In genomic region chr5:5421149-5421960, GRCh38 we compare ENCODE assay signal across 8 cellular contexts. TPM values are rescaled to one million over a fixed set of nuclear protein-coding genes. Genes with fewer than 3 reads are reported as not detected.
DNase-seq lines count a peak whose midpoint lies in the region; ATAC-seq and TF ChIP-seq lines count a peak whose summit lies in the region.

No MANE protein-coding gene starts in this region.

- no peak for TF ChIP-seq EP300 in tibial nerve (IDR thresholded peaks at IDR 0.05)

- no peaks in the 10 kb centered on the region for H3K9me3 Mint-ChIP-seq in memory B cell

- dilution Hi-C loops in mammary epithelial cell (cut with HindIII; ENCODE audit: low sequenced_read_pairs): no loop called here

- H3K27ac ChIP-seq in mammary epithelial cell (ENCODE audit: insufficient read depth, low read depth, low read length): peak overlapping the region; percentile 85
- H3K27ac ChIP-seq in tibial nerve: peak overlapping the region; percentile 93 to 98 (median 98)

- 3% methylated on average over 21 of the region's 24 CpGs for WGBS in mammary epithelial cell (ENCODE audit: low coverage, missing lambda C conversion rate)
- WGBS in tibial nerve, 2 donors: 20 to 24% methylated on average over 24 of the region's 24 CpGs

- peak overlapping the region; percentile 92 for H2AFZ ChIP-seq in mammary epithelial cell (ENCODE audit: low read depth, low read length)

- peak overlapping the region; percentile 74 for H3K9ac ChIP-seq in mammary epithelial cell (ENCODE audit: insufficient read depth, low read length)

- H3K4me1 ChIP-seq in mammary epithelial cell (ENCODE audit: insufficient read depth, low read length): peaks cover 23% of the 10 kb centered on the region
- H3K4me1 ChIP-seq in tibial nerve: peaks cover 0 to 59% (median 33%) of the 10 kb centered on the region in 4 donors

- TSS peak; percentile 69 for BruUV-seq in mammary epithelial cell (replicated peaks; lab: Mats Ljungman, UMichigan)

- in situ Hi-C loops in mammary epithelial cell (cut with MboI; ENCODE audit: low sequenced_read_pairs in 2 of 2): loop anchor here in 1 of 2 donors (25.0 kb wide), 1 partner anchor 534 kb away; no protein-coding TSS in a partner anchor

- intact Hi-C loops in mammary epithelial cell (cut with micrococcal nuclease): loop anchor here (5.0 kb wide), 1 partner anchor 79 kb away; no protein-coding TSS in a partner anchor

- H3K4me3 ChIP-seq in GM12864 (ENCODE audit: low read depth, low read length) (peak overlapping the region; percentile 92), mammary epithelial cell (replicated peaks in 1 of 3; ENCODE audit: insufficient read depth in 1 of 3, low read depth in 2 of 3, low read length in 3 of 3) (peak overlapping the region; percentile 68 to 87 (median 72)), tibial nerve (peak overlapping the region; percentile 81 to 100 (median 90))

- H3K27me3 ChIP-seq in mammary epithelial cell (ENCODE audit: insufficient read depth, low read length) (no peaks in the 10 kb centered on the region), tibial nerve (no peaks in the 10 kb centered on the region)

- TF ChIP-seq CTCF in GM12864 (IDR thresholded peaks at IDR 0.05; ENCODE audit: low read depth, low read length, missing control alignments): no peak
- no peak for TF ChIP-seq CTCF in mammary epithelial cell (conservative IDR thresholded peaks at IDR 0.05 in 1 of 2, IDR thresholded peaks at IDR 0.05 in 1 of 2; ENCODE audit: extremely low read depth in 1 of 2, insufficient read depth in 1 of 2, low read depth in 1 of 2, low read length in 2 of 2)
- no peak for TF ChIP-seq CTCF in tibial nerve (IDR thresholded peaks at IDR 0.05)

- TF ChIP-seq POLR2A in tibial nerve (IDR thresholded peaks at IDR 0.05): no peak

- CTCF ChIA-PET in mammary epithelial cell (lab: Charles Lee; ENCODE audit: low non-redundant PET): no interaction called here

- H3K36me3 Mint-ChIP-seq in memory B cell: peaks cover 8% of the 10 kb centered on the region

- no peaks in the 10 kb centered on the region for H3K9me3 ChIP-seq in mammary epithelial cell (replicated peaks; ENCODE audit: insufficient read depth, low read length)
- H3K9me3 ChIP-seq in tibial nerve: no peaks in the 10 kb centered on the region

- H3K4me3 Mint-ChIP-seq in memory B cell: no peak overlapping the region

- H4K20me1 ChIP-seq in mammary epithelial cell (ENCODE audit: insufficient read depth, low read length): no peaks in the 10 kb centered on the region

- H3K27ac Mint-ChIP-seq in memory B cell: no peak overlapping the region

- H3K4me1 Mint-ChIP-seq in memory B cell: peaks cover 10% of the 10 kb centered on the region

- ATAC-seq in HG02571 (IDR thresholded peaks at IDR 0.05; ENCODE audit: unreplicated experiment) (peak; percentile 4), memory B cell (ENCODE audit: low read depth) (no peak), GM19463 (IDR thresholded peaks at IDR 0.05; ENCODE audit: unreplicated experiment) (no peak)

- H3K79me2 ChIP-seq in mammary epithelial cell (ENCODE audit: insufficient read depth, low read length): peaks cover 38% of the 10 kb centered on the region

- H3K36me3 ChIP-seq in mammary epithelial cell (ENCODE audit: insufficient read depth, low read length): no peaks in the 10 kb centered on the region
- peaks cover 0 to 11% (median 0%) of the 10 kb centered on the region in 3 donors for H3K36me3 ChIP-seq in tibial nerve

- H3K27me3 Mint-ChIP-seq in memory B cell: no peaks in the 10 kb centered on the region

- H3K4me2 ChIP-seq in mammary epithelial cell (ENCODE audit: insufficient read depth, low read depth, low read length): peak overlapping the region; percentile 87

- DNase-seq in GM12864 (ENCODE audit: low read depth) (peak; percentile 29), RPMI8226 (peak; percentile 74), mammary epithelial cell (peak; percentile 4), memory B cell (ENCODE audit: low spot score in 2 of 2) (peak; percentile 13 to 23), tibial nerve (ENCODE audit: low spot score in 2 of 2) (peak in 1 of 2 donors; percentile 17), GOT3 (lab: John Stamatoyannopoulos, UW) (no peak)

RNA-seq across cellular contexts. Expression of gene ICE1, which starts 1.1 kb away (rescaled TPM):
- total RNA-seq in mammary epithelial cell (10 to 100 TPM; 28.5 to 30.3 TPM), tibial nerve (10 to 100 TPM; 30.9 to 37.5 (median 33.7) TPM)
- polyA plus RNA-seq in mammary epithelial cell: 10.3 TPM
- polyA minus RNA-seq in mammary epithelial cell: 30.4 TPM
